ENCODE assay signal across 9 cellular contexts in the genomic region with DNA sequence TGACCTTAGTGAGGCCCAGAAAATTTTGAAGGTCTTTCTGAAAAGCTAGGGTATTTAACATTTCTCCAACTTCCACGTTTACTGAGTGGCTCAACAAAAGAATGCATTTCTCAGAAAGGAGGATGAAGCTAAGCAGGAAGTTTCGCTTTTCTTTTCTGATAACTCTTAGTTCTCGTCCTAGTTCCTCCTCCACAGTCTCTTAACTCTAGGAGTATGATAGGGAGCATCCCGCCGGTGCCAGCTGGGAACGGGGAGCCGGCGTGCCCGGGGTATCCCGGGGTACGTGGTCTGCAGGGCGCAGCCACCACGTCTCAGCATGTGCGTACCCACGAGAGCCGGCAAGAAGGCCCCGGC. TPM values are rescaled to one million over a fixed set of nuclear protein-coding genes. Genes with fewer than 3 reads are reported as not detected.
A peak's percentile ranks its signal among the peaks of the same experiment; 100 is the strongest.
DNase-seq lines count a peak whose midpoint lies in the region; ATAC-seq and TF ChIP-seq lines count a peak whose summit lies in the region.
"Had no signal": no experiment of that assay in that cellular context is flagged by ENCODE, and none has a peak within 500 bp of the region (broad histone marks: within the 10 kb centered on the region; RNA-seq: fewer than 3 reads in every experiment).

No MANE protein-coding gene starts in this region.

- H3K27me3 ChIP-seq in ascending aorta (no peaks in the 10 kb centered on the region), thymus (ENCODE audit: control insufficient read depth, insufficient read depth) (no peaks in the 10 kb centered on the region)

- H3K27ac ChIP-seq in 22Rv1 (peak overlapping the region; percentile 95), ascending aorta (peak overlapping the region; percentile 96 to 97), thymus (ENCODE audit: low read depth) (peak overlapping the region; percentile 86)

- no peak for DNase-seq in ascending aorta (ENCODE audit: low spot score in 2 of 2)
- DNase-seq in left colon = no peak
- no peak for DNase-seq in Ammon's horn (ENCODE audit: low spot score)
- no peak for DNase-seq in NCI-H2081 (lab: John Stamatoyannopoulos, UW)

- H3K4me3 ChIP-seq in ascending aorta (peak overlapping the region; percentile 96 to 97), thymus (ENCODE audit: low read length) (peak overlapping the region; percentile 90)

- peaks cover 8 to 31% of the 10 kb centered on the region in 2 donors for H3K4me1 ChIP-seq in ascending aorta
- peaks cover 12% of the 10 kb centered on the region for H3K4me1 ChIP-seq in thymus (ENCODE audit: control insufficient read depth, insufficient read depth, low read length)

- no peak for TF ChIP-seq CTCF in 22Rv1 (IDR thresholded peaks at IDR 0.05)
- no peak for TF ChIP-seq CTCF in ascending aorta (IDR thresholded peaks at IDR 0.05)

- peaks cover 3 to 23% of the 10 kb centered on the region in 2 donors for H3K36me3 ChIP-seq in ascending aorta
- peaks cover 3% of the 10 kb centered on the region for H3K36me3 ChIP-seq in thymus (ENCODE audit: control insufficient read depth, insufficient read depth)

- H3K9me3 ChIP-seq in ascending aorta = no peaks in the 10 kb centered on the region
- H3K9me3 ChIP-seq in thymus (ENCODE audit: control insufficient read depth) = no peaks in the 10 kb centered on the region

- WGBS in thymus = under 1% methylated on average over 17 of the region's 17 CpGs

- intact Hi-C loops in ascending aorta (cut with DNase I) = loop anchor here (1.0 to 5.0 kb wide), 4 partner anchors 24 to 183 kb away; a partner anchor contains a TSS
- intact Hi-C loops in left colon (cut with DNase I, micrococcal nuclease) = no loop called here

- ATAC-seq in GM19328 (IDR thresholded peaks at IDR 0.05; ENCODE audit: unreplicated experiment) = peak; percentile 10
- ATAC-seq in HG03354 (IDR thresholded peaks at IDR 0.05; ENCODE audit: poor library complexity, severe bottlenecking, unreplicated experiment) = peak; percentile 22
- peak; percentile 19 for ATAC-seq in left colon

RNA-seq across cellular contexts. Expression of a gene that starts 0.3 kb away (rescaled TPM):
- 65.2 TPM for total RNA-seq in ascending aorta
- 100 to 1,000 TPM in 1 of 2 donors, 10 to 100 TPM in 1; 84.8 to 102 TPM for total RNA-seq in left colon
- 88.3 TPM for polyA plus RNA-seq in thymus

RNA-seq across cellular contexts. Expression of a gene that starts 0.5 kb away (rescaled TPM):
- total RNA-seq in ascending aorta (41.0 TPM), left colon (10 to 100 TPM; 22.5 to 30.0 TPM)
- polyA plus RNA-seq in thymus = 103 TPM

RNA-seq across cellular contexts. Expression of a gene that starts 24.0 kb away (rescaled TPM):
- total RNA-seq in ascending aorta = 21.2 TPM
- 10 to 100 TPM; 35.9 to 37.5 TPM for total RNA-seq in left colon
- polyA plus RNA-seq in thymus = 22.2 TPM

RNA-seq across cellular contexts. Expression of a gene that starts 29.7 kb away (rescaled TPM):
- total RNA-seq in ascending aorta (not detected), left colon (not detected)
- polyA plus RNA-seq in thymus = not detected
- total RNA-seq: pulmonary artery endothelial cell had no signal

RNA-seq across cellular contexts. Expression of a gene that starts 54.1 kb away (rescaled TPM):
- not detected for total RNA-seq in ascending aorta
- not detected for total RNA-seq in left colon
- 0.14 TPM for polyA plus RNA-seq in thymus
- total RNA-seq: pulmonary artery endothelial cell had no signal
